2 cellular contexts compared by ENCODE assay signal in genomic region chr3:47365213-47366153, GRCh38.
TF ChIP-seq lines count a peak whose summit lies in the region.

No MANE protein-coding gene starts in this region.

TF ChIP-seq in HepG2, 621 proteins besides CTCF, POLR2A, EP300 and RAD21 (continued from another document):
- peak; percentile 76 for TF ChIP-seq ZNF7 (CRISPR knock-in tag; IDR thresholded peaks at IDR 0.05)
TF ChIP-seq in HepG2: peak in this region for 2.

TF ChIP-seq in GM23338, 12 proteins besides CTCF, POLR2A, EP300 and RAD21 (continued from another document):
- TF ChIP-seq ZNF462 (CRISPR knock-in tag; IDR thresholded peaks at IDR 0.05) (no peak), REST (IDR thresholded peaks at IDR 0.05; ENCODE audit: unreplicated experiment) (no peak), JUNB (IDR thresholded peaks at IDR 0.05; ENCODE audit: unreplicated experiment) (no peak), CREB1 (CRISPR knock-in tag; IDR thresholded peaks at IDR 0.05; ENCODE audit: low read depth) (no peak), EZH2 (IDR thresholded peaks at IDR 0.05; ENCODE audit: low read depth, unreplicated experiment) (no peak), NANOG (IDR thresholded peaks at IDR 0.05; ENCODE audit: borderline replicate concordance) (no peak), EZH2phosphoT487 (IDR thresholded peaks at IDR 0.05; ENCODE audit: unreplicated experiment) (no peak), ETS1 (IDR thresholded peaks at IDR 0.05) (no peak), ZNF114 (CRISPR knock-in tag; IDR thresholded peaks at IDR 0.05) (no peak), POLR2AphosphoS5 (IDR thresholded peaks at IDR 0.05; ENCODE audit: low read depth) (no peak), ZNF331 (CRISPR knock-in tag; IDR thresholded peaks at IDR 0.05; ENCODE audit: low read depth) (no peak)
TF ChIP-seq in GM23338: peak in this region for 0.
